Comparison of ENCODE assay signal across 8 cellular contexts in genomic region chr9:20356392-20357206, GRCh38.
DNase-seq lines count a peak whose midpoint lies in the region; ATAC-seq and TF ChIP-seq lines count a peak whose summit lies in the region.

No MANE protein-coding gene starts in this region.

- peak overlapping the region; percentile 66 for H3K4me2 ChIP-seq in mesenchymal stem cell (ENCODE audit: low read length, poor library complexity, severe bottlenecking)

- H3K36me3 ChIP-seq in endodermal cell (ENCODE audit: control insufficient read depth, insufficient read depth, low read length): peaks cover 6% of the 10 kb centered on the region
- peaks cover under 1 to 6% of the 10 kb centered on the region in 2 experiments for H3K36me3 ChIP-seq in mesenchymal stem cell (ENCODE audit: control insufficient read depth in 1 of 2, insufficient read depth in 2 of 2, low read depth in 1 of 2, low read length in 2 of 2)

- H2AFZ ChIP-seq in mesenchymal stem cell (ENCODE audit: low read depth, low read length): peak overlapping the region; percentile 43

- H3K18ac ChIP-seq in mesenchymal stem cell (ENCODE audit: low read depth in 1 of 2, low read length in 2 of 2): no peak overlapping the region

- H3K79me1 ChIP-seq in mesenchymal stem cell (replicated peaks; ENCODE audit: low read length, poor library complexity, severe bottlenecking): peaks cover 1% of the 10 kb centered on the region

- ATAC-seq in HG03139 (IDR thresholded peaks at IDR 0.05; ENCODE audit: unreplicated experiment): no peak

- peaks cover 23% of the 10 kb centered on the region for H3K4me1 Mint-ChIP-seq in endodermal cell

- H3K27ac Mint-ChIP-seq in endodermal cell: peak overlapping the region; percentile 81

- H3K4me3 Mint-ChIP-seq in endodermal cell: peak overlapping the region; percentile 54

- H2BK5ac ChIP-seq in mesenchymal stem cell (ENCODE audit: low read depth, low read length, poor library complexity, severe bottlenecking): no peak overlapping the region

- peak overlapping the region; percentile 4 for H3K9ac ChIP-seq in endodermal cell (ENCODE audit: extremely low read depth, low read length, poor library complexity, severe bottlenecking)
- peak overlapping the region; percentile 66 for H3K9ac ChIP-seq in mesenchymal stem cell (ENCODE audit: low read length)

- H2BK15ac ChIP-seq in mesenchymal stem cell (ENCODE audit: low read depth, poor library complexity, severe bottlenecking): peak overlapping the region; percentile 36

- H3K4me1 ChIP-seq in endodermal cell (ENCODE audit: control insufficient read depth, insufficient read depth, low read length): no peaks in the 10 kb centered on the region
- peaks cover 2% of the 10 kb centered on the region for H3K4me1 ChIP-seq in mesenchymal stem cell (ENCODE audit: control insufficient read depth, insufficient read depth, low read depth, low read length)

- DNase-seq in EH (ENCODE audit: low read depth) (peak; percentile 88), HEK293T (ENCODE audit: extremely low spot score) (peak; percentile 83), NCI-H2171 (lab: John Stamatoyannopoulos, UW) (peak; percentile 51), endodermal cell (peak; percentile 88), mesenchymal stem cell (peak; percentile 78)
- DNase-seq in activated CD4-positive, alpha-beta T cell treated with anti-CD3 and anti-CD28 coated beads, Interleukin-2, amount 50 U/mL, for 24 hours (ENCODE audit: low read depth in 1 of 2, low spot score in 1 of 2): peak; percentile 7 to 43
- peak; percentile 5 for DNase-seq in stimulated activated CD8-positive, alpha-beta memory T cell treated with anti-CD3 and anti-CD28 coated beads, Interleukin-12 subunit alpha, Interleukin-12 subunit beta, amount 100 ng/mL, for 24 hours (ENCODE audit: extremely low read depth)

- WGBS in endodermal cell (ENCODE audit: insufficient coverage in 1 of 2, insufficient read length in 1 of 2), 2 experiments: 0 to 5% methylated on average over 8 to 10 of the region's 10 CpGs
- 5% methylated on average over 8 of the region's 10 CpGs for WGBS in mesenchymal stem cell

- H3K23ac ChIP-seq in mesenchymal stem cell (ENCODE audit: low read length in 2 of 2): no peak overlapping the region

- TF ChIP-seq CTCF in endodermal cell (conservative IDR thresholded peaks at IDR 0.05): peak; percentile 88

- no peak overlapping the region for H2BK12ac ChIP-seq in mesenchymal stem cell (ENCODE audit: low read length in 2 of 2)

- H3K14ac ChIP-seq in mesenchymal stem cell (ENCODE audit: low read length in 2 of 2): no peak overlapping the region

- no peaks in the 10 kb centered on the region for H3K27me3 ChIP-seq in endodermal cell (ENCODE audit: control insufficient read depth, insufficient read depth, low read length, poor library complexity, severe bottlenecking)
- H3K27me3 ChIP-seq in mesenchymal stem cell (ENCODE audit: control insufficient read depth in 1 of 2, insufficient read depth in 1 of 2, low read length in 2 of 2): no peaks in the 10 kb centered on the region

- H3K4me3 ChIP-seq in endodermal cell (ENCODE audit: low read length): peak overlapping the region; percentile 64
- peak overlapping the region in 1 of 2 experiments; percentile 60 for H3K4me3 ChIP-seq in mesenchymal stem cell (ENCODE audit: insufficient read depth in 1 of 2, low read depth in 1 of 2, low read length in 2 of 2)

- H3K4ac ChIP-seq in mesenchymal stem cell (ENCODE audit: low read depth in 1 of 2, low read length in 2 of 2): no peak overlapping the region

- no peaks in the 10 kb centered on the region for H3K9me3 Mint-ChIP-seq in endodermal cell

- CTCF ChIA-PET in HEK293T (lab: Yijun Ruan, JAX): interaction anchor here (0.8 to 1.0 kb wide), 3 partner anchors 166 to 585 kb away, joined by 3 to 6 read pairs (median 4); no protein-coding TSS in a partner anchor

- POLR2A ChIA-PET in HEK293T (lab: Yijun Ruan, JAX): interaction anchor here (1.1 kb wide), 1 partner anchor 266 kb away, joined by 4 read pairs; the partner anchor contains the start of gene MLLT3

- H4K8ac ChIP-seq in mesenchymal stem cell (ENCODE audit: low read length): peak overlapping the region; percentile 7

- no peak overlapping the region for H4K91ac ChIP-seq in mesenchymal stem cell (ENCODE audit: low read length)

- no peaks in the 10 kb centered on the region for H3K9me3 ChIP-seq in endodermal cell (ENCODE audit: control insufficient read depth, low read length)
- H3K9me3 ChIP-seq in mesenchymal stem cell (ENCODE audit: control insufficient read depth, low read length): no peaks in the 10 kb centered on the region

- H3K27ac ChIP-seq in endodermal cell (ENCODE audit: low read depth, low read length) (peak overlapping the region; percentile 72), mesenchymal stem cell (ENCODE audit: low read length, poor library complexity, severe bottlenecking) (peak overlapping the region; percentile 65)

- H3K27me3 Mint-ChIP-seq in endodermal cell (ENCODE audit: insufficient read depth): no peaks in the 10 kb centered on the region

- no peak overlapping the region for H2BK120ac ChIP-seq in mesenchymal stem cell (ENCODE audit: low read depth, low read length)

- H2AK5ac ChIP-seq in mesenchymal stem cell (ENCODE audit: low read length, severe bottlenecking): no peak overlapping the region

- H3K36me3 Mint-ChIP-seq in endodermal cell (ENCODE audit: low read depth): no peaks in the 10 kb centered on the region

TF ChIP-seq in HEK293T, 16 proteins besides CTCF, POLR2A, EP300 and RAD21:
- TF ChIP-seq ZNF384 (IDR thresholded peaks at IDR 0.05): peak; percentile 98
- TF ChIP-seq, protein P1, sequence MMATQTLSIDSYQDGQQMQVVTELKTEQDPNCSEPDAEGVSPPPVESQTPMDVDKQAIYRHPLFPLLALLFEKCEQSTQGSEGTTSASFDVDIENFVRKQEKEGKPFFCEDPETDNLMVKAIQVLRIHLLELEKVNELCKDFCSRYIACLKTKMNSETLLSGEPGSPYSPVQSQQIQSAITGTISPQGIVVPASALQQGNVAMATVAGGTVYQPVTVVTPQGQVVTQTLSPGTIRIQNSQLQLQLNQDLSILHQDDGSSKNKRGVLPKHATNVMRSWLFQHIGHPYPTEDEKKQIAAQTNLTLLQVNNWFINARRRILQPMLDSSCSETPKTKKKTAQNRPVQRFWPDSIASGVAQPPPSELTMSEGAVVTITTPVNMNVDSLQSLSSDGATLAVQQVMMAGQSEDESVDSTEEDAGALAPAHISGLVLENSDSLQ (IDR thresholded peaks at IDR 0.05): peak; percentile 59
- no peak for TF ChIP-seq FOXK2 (IDR thresholded peaks at IDR 0.05)
TF ChIP-seq in HEK293T: peak in this region for 2.

Comparison
In these comparisons a context has a peak if more than half of its experiments do, and no peak if none do; other contexts are left out.
1. DNase-seq: peak in every context shown above with its lines; median percentile 88 in EH; 88 in endodermal cell; 83 in HEK293T; 78 in mesenchymal stem cell; 51 in NCI-H2171; 25 in activated CD4-positive, alpha-beta T cell treated with anti-CD3 and anti-CD28 coated beads, Interleukin-2, amount 50 U/mL, for 24 hours; 5 in stimulated activated CD8-positive, alpha-beta memory T cell treated with anti-CD3 and anti-CD28 coated beads, Interleukin-12 subunit alpha, Interleukin-12 subunit beta, amount 100 ng/mL, for 24 hours.